In the genomic region with DNA sequence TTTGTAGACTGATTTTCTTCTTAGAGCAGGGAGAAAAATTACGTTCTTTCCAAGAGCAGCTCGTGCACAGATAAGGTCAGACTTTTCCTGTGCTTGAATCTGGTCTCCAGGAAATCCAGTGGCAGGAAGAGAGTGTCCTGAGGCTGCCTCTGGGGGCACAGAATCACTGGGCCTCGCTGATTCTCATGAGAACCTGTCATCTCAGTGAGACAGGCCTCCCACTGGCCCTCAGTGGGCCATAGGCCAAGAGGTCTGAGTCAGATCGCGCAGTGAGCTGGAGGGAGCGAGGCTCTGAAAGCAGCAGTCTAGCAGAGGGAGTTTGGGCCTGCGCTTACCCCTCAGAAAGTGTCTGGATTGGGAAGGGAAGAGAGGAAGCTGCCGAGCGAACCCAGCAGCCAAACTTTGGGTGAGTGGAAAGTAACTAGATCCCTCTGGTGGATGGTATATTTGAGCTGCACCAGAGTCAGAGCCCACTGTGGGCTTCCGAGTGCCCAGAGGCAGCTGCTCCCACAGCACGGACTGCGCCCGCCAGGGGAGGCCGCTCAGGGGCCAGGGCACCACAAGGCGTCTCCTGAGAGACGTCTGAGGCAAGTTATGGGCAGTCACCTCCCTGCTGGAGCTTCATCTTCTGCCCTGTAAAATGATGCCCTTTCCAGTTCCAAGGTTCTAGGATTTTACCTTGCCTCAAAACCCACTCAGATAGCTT, we compare ENCODE assay signal across 1 cellular context.
TF ChIP-seq lines count a peak whose summit lies in the region.

No MANE protein-coding gene starts in this region.

TF ChIP-seq in HepG2, 621 proteins besides CTCF, POLR2A, EP300 and RAD21 (continues in another document):
- TF ChIP-seq ZNF337 (CRISPR knock-in tag; IDR thresholded peaks at IDR 0.05; ENCODE audit: borderline replicate concordance, low read depth): no peak
- TF ChIP-seq FOXA3 (CRISPR knock-in tag; IDR thresholded peaks at IDR 0.05): no peak
- peak; percentile 57 for TF ChIP-seq XRCC5 (optimal IDR thresholded peaks at IDR 0.05; ENCODE audit: low read length)
- TF ChIP-seq FOSL2 (CRISPR knock-in tag; IDR thresholded peaks at IDR 0.05): peak; percentile 56
- TF ChIP-seq MEF2D (CRISPR knock-in tag; IDR thresholded peaks at IDR 0.05): no peak
- TF ChIP-seq ZNF549 (CRISPR knock-in tag; IDR thresholded peaks at IDR 0.05): no peak
- no peak for TF ChIP-seq SRSF4 (IDR thresholded peaks at IDR 0.05; ENCODE audit: low read depth, low read length, poor library complexity, severe bottlenecking)
- no peak for TF ChIP-seq SP140L (CRISPR knock-in tag; IDR thresholded peaks at IDR 0.05; ENCODE audit: borderline replicate concordance)
- no peak for TF ChIP-seq RFX5 (IDR thresholded peaks at IDR 0.05; ENCODE audit: low read depth, low read length)
- peak; percentile 19; the same call in 1 of the 2 replicates for TF ChIP-seq ZFX (CRISPR knock-in tag; IDR thresholded peaks at IDR 0.05; ENCODE audit: low read depth)
- TF ChIP-seq ATF1 (CRISPR knock-in tag; IDR thresholded peaks at IDR 0.05): no peak
- TF ChIP-seq GZF1 (CRISPR knock-in tag; IDR thresholded peaks at IDR 0.05): no peak
- no peak for TF ChIP-seq MZF1 (CRISPR knock-in tag; IDR thresholded peaks at IDR 0.05; ENCODE audit: borderline replicate concordance)
- TF ChIP-seq NCOA5 (CRISPR knock-in tag; IDR thresholded peaks at IDR 0.05): 0 out of 2 replicates have a peak, but pooled peaks have one; percentile 44
- TF ChIP-seq, protein P1, sequence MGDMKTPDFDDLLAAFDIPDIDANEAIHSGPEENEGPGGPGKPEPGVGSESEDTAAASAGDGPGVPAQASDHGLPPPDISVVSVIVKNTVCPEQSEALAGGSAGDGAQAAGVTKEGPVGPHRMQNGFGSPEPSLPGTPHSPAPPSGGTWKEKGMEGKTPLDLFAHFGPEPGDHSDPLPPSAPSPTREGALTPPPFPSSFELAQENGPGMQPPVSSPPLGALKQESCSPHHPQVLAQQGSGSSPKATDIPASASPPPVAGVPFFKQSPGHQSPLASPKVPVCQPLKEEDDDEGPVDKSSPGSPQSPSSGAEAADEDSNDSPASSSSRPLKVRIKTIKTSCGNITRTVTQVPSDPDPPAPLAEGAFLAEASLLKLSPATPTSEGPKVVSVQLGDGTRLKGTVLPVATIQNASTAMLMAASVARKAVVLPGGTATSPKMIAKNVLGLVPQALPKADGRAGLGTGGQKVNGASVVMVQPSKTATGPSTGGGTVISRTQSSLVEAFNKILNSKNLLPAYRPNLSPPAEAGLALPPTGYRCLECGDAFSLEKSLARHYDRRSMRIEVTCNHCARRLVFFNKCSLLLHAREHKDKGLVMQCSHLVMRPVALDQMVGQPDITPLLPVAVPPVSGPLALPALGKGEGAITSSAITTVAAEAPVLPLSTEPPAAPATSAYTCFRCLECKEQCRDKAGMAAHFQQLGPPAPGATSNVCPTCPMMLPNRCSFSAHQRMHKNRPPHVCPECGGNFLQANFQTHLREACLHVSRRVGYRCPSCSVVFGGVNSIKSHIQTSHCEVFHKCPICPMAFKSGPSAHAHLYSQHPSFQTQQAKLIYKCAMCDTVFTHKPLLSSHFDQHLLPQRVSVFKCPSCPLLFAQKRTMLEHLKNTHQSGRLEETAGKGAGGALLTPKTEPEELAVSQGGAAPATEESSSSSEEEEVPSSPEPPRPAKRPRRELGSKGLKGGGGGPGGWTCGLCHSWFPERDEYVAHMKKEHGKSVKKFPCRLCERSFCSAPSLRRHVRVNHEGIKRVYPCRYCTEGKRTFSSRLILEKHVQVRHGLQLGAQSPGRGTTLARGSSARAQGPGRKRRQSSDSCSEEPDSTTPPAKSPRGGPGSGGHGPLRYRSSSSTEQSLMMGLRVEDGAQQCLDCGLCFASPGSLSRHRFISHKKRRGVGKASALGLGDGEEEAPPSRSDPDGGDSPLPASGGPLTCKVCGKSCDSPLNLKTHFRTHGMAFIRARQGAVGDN (CRISPR knock-in tag; IDR thresholded peaks at IDR 0.05): no peak; the same call in 1 of the 2 replicates
- 0 out of 2 replicates have a peak, but pooled peaks have one; percentile 31 for TF ChIP-seq SPEN (CRISPR knock-in tag; IDR thresholded peaks at IDR 0.05; ENCODE audit: low read depth)
- 0 out of 2 replicates have a peak, but pooled peaks have one; percentile 29 for TF ChIP-seq CC2D1A (CRISPR knock-in tag; IDR thresholded peaks at IDR 0.05)
- TF ChIP-seq ZNF44 (CRISPR knock-in tag; IDR thresholded peaks at IDR 0.05): 0 out of 2 replicates have a peak, but pooled peaks have one; percentile 18
- TF ChIP-seq, protein P2, sequence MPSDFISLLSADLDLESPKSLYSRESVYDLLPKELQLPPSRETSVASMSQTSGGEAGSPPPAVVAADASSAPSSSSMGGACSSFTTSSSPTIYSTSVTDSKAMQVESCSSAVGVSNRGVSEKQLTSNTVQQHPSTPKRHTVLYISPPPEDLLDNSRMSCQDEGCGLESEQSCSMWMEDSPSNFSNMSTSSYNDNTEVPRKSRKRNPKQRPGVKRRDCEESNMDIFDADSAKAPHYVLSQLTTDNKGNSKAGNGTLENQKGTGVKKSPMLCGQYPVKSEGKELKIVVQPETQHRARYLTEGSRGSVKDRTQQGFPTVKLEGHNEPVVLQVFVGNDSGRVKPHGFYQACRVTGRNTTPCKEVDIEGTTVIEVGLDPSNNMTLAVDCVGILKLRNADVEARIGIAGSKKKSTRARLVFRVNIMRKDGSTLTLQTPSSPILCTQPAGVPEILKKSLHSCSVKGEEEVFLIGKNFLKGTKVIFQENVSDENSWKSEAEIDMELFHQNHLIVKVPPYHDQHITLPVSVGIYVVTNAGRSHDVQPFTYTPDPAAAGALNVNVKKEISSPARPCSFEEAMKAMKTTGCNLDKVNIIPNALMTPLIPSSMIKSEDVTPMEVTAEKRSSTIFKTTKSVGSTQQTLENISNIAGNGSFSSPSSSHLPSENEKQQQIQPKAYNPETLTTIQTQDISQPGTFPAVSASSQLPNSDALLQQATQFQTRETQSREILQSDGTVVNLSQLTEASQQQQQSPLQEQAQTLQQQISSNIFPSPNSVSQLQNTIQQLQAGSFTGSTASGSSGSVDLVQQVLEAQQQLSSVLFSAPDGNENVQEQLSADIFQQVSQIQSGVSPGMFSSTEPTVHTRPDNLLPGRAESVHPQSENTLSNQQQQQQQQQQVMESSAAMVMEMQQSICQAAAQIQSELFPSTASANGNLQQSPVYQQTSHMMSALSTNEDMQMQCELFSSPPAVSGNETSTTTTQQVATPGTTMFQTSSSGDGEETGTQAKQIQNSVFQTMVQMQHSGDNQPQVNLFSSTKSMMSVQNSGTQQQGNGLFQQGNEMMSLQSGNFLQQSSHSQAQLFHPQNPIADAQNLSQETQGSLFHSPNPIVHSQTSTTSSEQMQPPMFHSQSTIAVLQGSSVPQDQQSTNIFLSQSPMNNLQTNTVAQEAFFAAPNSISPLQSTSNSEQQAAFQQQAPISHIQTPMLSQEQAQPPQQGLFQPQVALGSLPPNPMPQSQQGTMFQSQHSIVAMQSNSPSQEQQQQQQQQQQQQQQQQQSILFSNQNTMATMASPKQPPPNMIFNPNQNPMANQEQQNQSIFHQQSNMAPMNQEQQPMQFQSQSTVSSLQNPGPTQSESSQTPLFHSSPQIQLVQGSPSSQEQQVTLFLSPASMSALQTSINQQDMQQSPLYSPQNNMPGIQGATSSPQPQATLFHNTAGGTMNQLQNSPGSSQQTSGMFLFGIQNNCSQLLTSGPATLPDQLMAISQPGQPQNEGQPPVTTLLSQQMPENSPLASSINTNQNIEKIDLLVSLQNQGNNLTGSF (CRISPR knock-in tag; IDR thresholded peaks at IDR 0.05): no peak
- TF ChIP-seq SRSF9 (IDR thresholded peaks at IDR 0.05; ENCODE audit: borderline replicate concordance, insufficient read depth, low read depth, low read length, poor library complexity, severe bottlenecking): no peak
- TF ChIP-seq ZBTB42 (CRISPR knock-in tag; IDR thresholded peaks at IDR 0.05): no peak
- no peak for TF ChIP-seq PAXIP1 (CRISPR knock-in tag; conservative IDR thresholded peaks at IDR 0.05)
- TF ChIP-seq RXRA (CRISPR knock-in tag; IDR thresholded peaks at IDR 0.05): peak; percentile 20; the same call in 1 of the 2 replicates
- 0 out of 2 replicates have a peak, but pooled peaks have one; percentile 16 for TF ChIP-seq ZNF263 (CRISPR knock-in tag; IDR thresholded peaks at IDR 0.05)
- TF ChIP-seq ZBTB40 (IDR thresholded peaks at IDR 0.05): no peak
- TF ChIP-seq ZBTB40 (CRISPR knock-in tag; IDR thresholded peaks at IDR 0.05): no peak
- peak; percentile 66 for TF ChIP-seq SRSF1 (optimal IDR thresholded peaks at IDR 0.05; ENCODE audit: low read depth, low read length)
- TF ChIP-seq ZSCAN31 (CRISPR knock-in tag; IDR thresholded peaks at IDR 0.05; ENCODE audit: low read depth): 0 out of 2 replicates have a peak, but pooled peaks have one; percentile 23
- TF ChIP-seq RXRB (CRISPR knock-in tag; IDR thresholded peaks at IDR 0.05; ENCODE audit: borderline replicate concordance): peak; percentile 44; the same call in 1 of the 2 replicates
- 0 out of 2 replicates have a peak, but pooled peaks have one; percentile 42 for TF ChIP-seq SIN3B (IDR thresholded peaks at IDR 0.05; ENCODE audit: low read length)
- TF ChIP-seq PRMT3 (CRISPR knock-in tag; IDR thresholded peaks at IDR 0.05; ENCODE audit: borderline replicate concordance, low read depth): no peak
- peak; percentile 37; the same call in 1 of the 2 replicates for TF ChIP-seq MYC (CRISPR knock-in tag; IDR thresholded peaks at IDR 0.05; ENCODE audit: borderline replicate concordance)
- TF ChIP-seq IRF2 (CRISPR knock-in tag; IDR thresholded peaks at IDR 0.05): 0 out of 2 replicates have a peak, but pooled peaks have one; percentile 18
- TF ChIP-seq PPARG (CRISPR knock-in tag; conservative IDR thresholded peaks at IDR 0.05): peak; percentile 79
- no peak for TF ChIP-seq ZNF251 (CRISPR knock-in tag; IDR thresholded peaks at IDR 0.05)
